Comparison of ENCODE assay signal across 21 cellular contexts in the genomic region with DNA sequence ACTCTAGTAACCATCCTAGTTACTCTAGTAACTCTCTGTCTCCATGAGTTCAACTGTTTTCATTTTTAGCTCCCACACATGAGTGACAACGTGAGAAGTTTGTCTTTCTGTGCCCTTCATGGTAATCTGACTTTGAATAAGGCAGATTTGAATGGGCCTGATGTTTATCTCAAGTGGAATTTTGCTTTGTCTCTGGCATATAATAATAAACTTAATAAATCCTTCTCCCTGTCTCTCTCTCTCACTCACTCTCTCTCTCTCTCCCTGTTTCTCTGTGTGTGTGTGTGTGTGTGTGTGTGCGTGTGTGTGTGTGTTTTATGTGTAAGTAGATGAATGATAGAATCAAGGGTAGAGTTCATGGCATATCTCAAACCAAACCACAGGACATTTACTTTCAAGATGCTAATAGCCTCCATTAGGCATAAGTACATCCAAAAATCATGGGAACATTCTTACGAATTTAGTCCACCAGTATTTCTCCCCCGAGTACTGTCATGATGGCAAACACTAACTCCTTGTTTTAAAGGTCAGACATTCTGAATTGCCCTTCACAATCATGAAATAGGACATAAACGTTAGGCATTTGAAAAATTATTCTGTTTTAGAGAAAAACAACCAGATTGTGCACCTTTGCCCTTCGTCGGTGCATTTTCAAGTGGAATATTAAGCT.
DNase-seq lines count a peak whose midpoint lies in the region; TF ChIP-seq lines count a peak whose summit lies in the region.
"Had no signal": no experiment of that assay in that cellular context is flagged by ENCODE, and none has a peak within 500 bp of the region (broad histone marks: within the 10 kb centered on the region; RNA-seq: fewer than 3 reads in every experiment).

No MANE protein-coding gene starts in this region.

- H3K36me3 ChIP-seq in adipocyte (ENCODE audit: control insufficient read depth, insufficient read depth, low read length, severe bottlenecking) (no peaks in the 10 kb centered on the region), uterus (no peaks in the 10 kb centered on the region)
- H3K36me3 ChIP-seq: esophagus squamous epithelium, neutrophil, thoracic aorta had no signal

- H3K27me3 ChIP-seq in adipocyte (replicated peaks; ENCODE audit: control insufficient read depth, insufficient read depth, low read length): no peaks in the 10 kb centered on the region
- no peaks in the 10 kb centered on the region for H3K27me3 ChIP-seq in uterus
- H3K27me3 ChIP-seq: esophagus squamous epithelium, neutrophil had no signal

- no peak overlapping the region for H3K27ac ChIP-seq in uterus
- H3K27ac ChIP-seq: esophagus squamous epithelium, neutrophil, RWPE1, skin epidermis, thoracic aorta had no signal

- H3K4me3 ChIP-seq in adipocyte (ENCODE audit: low read length) (peak overlapping the region; percentile 54), uterus (no peak overlapping the region)
- H3K4me3 ChIP-seq: esophagus squamous epithelium, skin epidermis, thoracic aorta had no signal

- DNase-seq in NCI-H1105 treated with DMSO at 0.1 percent for 48 hours (lab: John Stamatoyannopoulos, UW) (peak; percentile 59), NCI-H1105 (lab: John Stamatoyannopoulos, UW) (no peak), NCI-H187 (lab: John Stamatoyannopoulos, UW) (peak; percentile 58 to 62), adipocyte (ENCODE audit: low read depth) (no peak), retina (peak; percentile 14), GM13977 (ENCODE audit: low spot score) (no peak), NCI-H82 treated with DMSO at 0.1 percent for 48 hours (lab: John Stamatoyannopoulos, UW; ENCODE audit: unreplicated experiment) (no peak), uterus (no peak)
- DNase-seq: 8988T; activated effector memory CD4-positive, alpha-beta T cell treated with anti-CD3 and anti-CD28 coated beads, Interleukin-2, amount 50 U/mL, for 16 hours; activated naive CD8-positive, alpha-beta T cell treated with anti-CD3 and anti-CD28 coated beads, Interleukin-2, amount 10 ng/mL, durations not matched to agents 7 days and 5 days; activated T-cell treated with anti-CD3 and anti-CD28 coated beads, Interleukin-2, amount 50 U/mL, for 1 hour; CD4-positive, CD25-positive, alpha-beta regulatory T cell; central memory CD4-positive, alpha-beta T cell; esophagus squamous epithelium; H9; NCI-H1436 treated with DMSO at 0.1 percent for 48 hours had no signal

- TF ChIP-seq CTCF in GM13977 (IDR thresholded peaks at IDR 0.05; ENCODE audit: extremely low read depth, insufficient read depth, missing control alignments) (no peak), uterus (IDR thresholded peaks at IDR 0.05) (no peak)

- no peak for TF ChIP-seq POLR2A in uterus (IDR thresholded peaks at IDR 0.05)

- in situ Hi-C loops in GM13977 (cut with MboI; ENCODE audit: low pct_unique_long_range_greater_than_20kb, low sequenced_read_pairs, unreplicated experiment): no loop called here

- intact Hi-C loops in uterus (cut with DNase I; ENCODE audit: low total_unique reads): no loop called here

- H3K4me1 ChIP-seq in adipocyte (ENCODE audit: control insufficient read depth, insufficient read depth, low read length) (peaks cover 31% of the 10 kb centered on the region), uterus (peaks cover 0 to 6% of the 10 kb centered on the region in 2 donors)

- no peak overlapping the region for H3K9ac ChIP-seq in adipocyte (ENCODE audit: low read length)

- H3K9me3 ChIP-seq in adipocyte (ENCODE audit: control insufficient read depth, low read length): no peaks in the 10 kb centered on the region
- H3K9me3 ChIP-seq in uterus: no peaks in the 10 kb centered on the region
- H3K9me3 ChIP-seq: esophagus squamous epithelium, neutrophil, thoracic aorta had no signal

Comparison
In these comparisons a context has a peak if more than half of its experiments do, and no peak if none do; other contexts are left out.
1. DNase-seq: peak in NCI-H1105 treated with DMSO at 0.1 percent for 48 hours (single experiment), NCI-H187 (2 of 2) and retina (single experiment); none in NCI-H1105 (single experiment), adipocyte (single experiment), GM13977 (single experiment), NCI-H82 treated with DMSO at 0.1 percent for 48 hours (single experiment) and uterus (0 of 2).